8 cellular contexts compared by ENCODE assay signal in genomic region chr11:88016392-88017020, GRCh38.
A peak's percentile ranks its signal among the peaks of the same experiment; 100 is the strongest.
DNase-seq lines count a peak whose midpoint lies in the region; ATAC-seq and TF ChIP-seq lines count a peak whose summit lies in the region.

No MANE protein-coding gene starts in this region.

- peaks cover 3% of the 10 kb centered on the region for H3K27me3 Mint-ChIP-seq in memory B cell

- DNase-seq in BE2C (peak; percentile 68), NCI-H446 (lab: John Stamatoyannopoulos, UW) (peak; percentile 60 to 78), dorsolateral prefrontal cortex (peak in 7 of 10 donors; percentile 4 to 88 (median 44)), memory B cell (ENCODE audit: low spot score in 2 of 2) (peak; percentile 22 to 40)
- peak; percentile 28 for DNase-seq in activated CD4-positive, CD25-positive, alpha-beta regulatory T cell treated with anti-CD3 and anti-CD28 coated beads, Interleukin-2, amount 50 U/mL, for 16 hours (ENCODE audit: low read depth, low spot score)
- peak; percentile 15 for DNase-seq in stimulated activated CD8-positive, alpha-beta memory T cell treated with anti-CD3 and anti-CD28 coated beads, Interleukin-4, amount 100 ng/mL, for 24 hours (ENCODE audit: low read depth)

- ATAC-seq in GM19023 (IDR thresholded peaks at IDR 0.05; ENCODE audit: unreplicated experiment) = peak; percentile 81
- peak; percentile 95 for ATAC-seq in HG03354 (IDR thresholded peaks at IDR 0.05; ENCODE audit: poor library complexity, severe bottlenecking, unreplicated experiment)
- peak; percentile 47 for ATAC-seq in memory B cell (ENCODE audit: low read depth)

- peak; percentile 83 for TF ChIP-seq CTCF in BE2C (IDR thresholded peaks at IDR 0.05; ENCODE audit: low read depth, low read length)
- peak; percentile 46 to 86 (median 72) for TF ChIP-seq CTCF in dorsolateral prefrontal cortex (IDR thresholded peaks at IDR 0.05 in 54 of 56, conservative IDR thresholded peaks at IDR 0.05 in 2 of 56; ENCODE audit: low read depth in 1 of 56, partially characterized antibody in 56 of 56)

- H3K9me3 Mint-ChIP-seq in memory B cell = no peaks in the 10 kb centered on the region

- H3K4me3 Mint-ChIP-seq in memory B cell = no peak overlapping the region

- intact Hi-C loops in dorsolateral prefrontal cortex (cut with DNase I) = no loop called here

- H3K4me3 ChIP-seq in BE2C (ENCODE audit: low read depth, low read length) (no peak overlapping the region), dorsolateral prefrontal cortex (no peak overlapping the region)

- no peaks in the 10 kb centered on the region for H3K4me1 ChIP-seq in BE2C

- no peaks in the 10 kb centered on the region for H3K4me1 Mint-ChIP-seq in memory B cell

- H3K9me3 ChIP-seq in BE2C = no peaks in the 10 kb centered on the region

- H3K27ac Mint-ChIP-seq in memory B cell = no peak overlapping the region

- H3K27me3 ChIP-seq in BE2C (no peaks in the 10 kb centered on the region), dorsolateral prefrontal cortex (peaks cover 0 to 4% (median 0%) of the 10 kb centered on the region in 45 donors)

- no peak overlapping the region for H3K27ac ChIP-seq in dorsolateral prefrontal cortex

- H3K36me3 ChIP-seq in BE2C = no peaks in the 10 kb centered on the region

- no peaks in the 10 kb centered on the region for H3K36me3 Mint-ChIP-seq in memory B cell

Comparison
In these comparisons a context has a peak if more than half of its experiments do, and no peak if none do; other contexts are left out.
1. DNase-seq: peak in every context shown above with its lines; median percentile 69 in NCI-H446; 68 in BE2C; 44 in dorsolateral prefrontal cortex; 31 in memory B cell; 28 in activated CD4-positive, CD25-positive, alpha-beta regulatory T cell treated with anti-CD3 and anti-CD28 coated beads, Interleukin-2, amount 50 U/mL, for 16 hours; 15 in stimulated activated CD8-positive, alpha-beta memory T cell treated with anti-CD3 and anti-CD28 coated beads, Interleukin-4, amount 100 ng/mL, for 24 hours.